ENCODE assay signal across 14 cellular contexts in the genomic region with DNA sequence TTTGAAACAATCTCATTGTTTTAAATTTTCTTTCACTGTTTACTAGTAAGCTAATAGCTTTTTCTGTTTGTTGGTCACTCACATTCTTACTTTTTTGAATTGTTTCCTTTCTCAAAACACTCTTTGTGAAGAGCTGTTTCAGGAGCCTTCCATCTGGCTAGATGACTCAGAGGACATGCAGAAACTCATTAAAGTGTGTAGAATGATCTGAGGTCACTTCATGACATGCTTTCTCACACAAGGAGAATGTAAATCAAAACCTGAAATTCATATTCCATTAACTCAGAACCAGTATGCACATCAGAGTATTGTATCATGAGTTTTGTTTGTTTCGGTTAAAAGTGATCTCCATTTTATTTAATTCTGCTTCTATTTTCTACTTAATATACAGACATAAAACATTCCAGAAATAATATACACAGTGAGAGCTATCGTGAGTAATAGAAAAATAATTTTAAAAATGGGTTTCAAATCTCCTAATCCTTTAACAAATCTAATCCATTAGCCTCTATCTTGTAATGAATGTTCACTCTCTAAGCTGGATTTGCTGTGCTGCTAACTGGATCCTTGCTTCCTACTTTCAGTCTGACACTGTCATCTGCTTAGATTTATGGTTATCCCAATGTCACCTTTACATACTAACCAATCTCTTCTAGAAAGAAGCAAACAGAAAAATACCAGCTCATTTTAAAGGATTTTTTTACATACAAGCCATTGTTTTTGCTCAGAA.
DNase-seq lines count a peak whose midpoint lies in the region; ATAC-seq and TF ChIP-seq lines count a peak whose summit lies in the region.
"Had no signal": no experiment of that assay in that cellular context is flagged by ENCODE, and none has a peak within 500 bp of the region (broad histone marks: within the 10 kb centered on the region; RNA-seq: fewer than 3 reads in every experiment).

No MANE protein-coding gene starts in this region.

- TF ChIP-seq CTCF in foreskin fibroblast (IDR thresholded peaks at IDR 0.05; ENCODE audit: low read depth, low read length) (no peak), upper lobe of right lung (IDR thresholded peaks at IDR 0.05) (no peak)

- H3K27me3 ChIP-seq in adipocyte (replicated peaks; ENCODE audit: control insufficient read depth, insufficient read depth, low read length) (no peaks in the 10 kb centered on the region), upper lobe of right lung (no peaks in the 10 kb centered on the region)

- H3K9me3 ChIP-seq in adipocyte (ENCODE audit: control insufficient read depth, low read length) (no peaks in the 10 kb centered on the region), upper lobe of right lung (no peaks in the 10 kb centered on the region)
- H3K9me3 ChIP-seq: prostate gland had no signal

- H3K36me3 ChIP-seq in adipocyte (ENCODE audit: control insufficient read depth, insufficient read depth, low read length, severe bottlenecking) (no peaks in the 10 kb centered on the region), upper lobe of right lung (no peaks in the 10 kb centered on the region)
- H3K36me3 ChIP-seq: prostate gland had no signal

- intact Hi-C loops in head of caudate nucleus (cut with DNase I) (no loop called here), upper lobe of right lung (cut with DNase I) (no loop called here)

- H3K9ac ChIP-seq in adipocyte (ENCODE audit: low read length): no peak overlapping the region

- H3K4me3 ChIP-seq in adipocyte (ENCODE audit: low read length) (no peak overlapping the region), foreskin fibroblast (ENCODE audit: low read depth in 1 of 2, low read length in 2 of 2) (no peak overlapping the region), upper lobe of right lung (no peak overlapping the region)
- H3K4me3 ChIP-seq: prostate gland had no signal

- ATAC-seq in GM21737 (IDR thresholded peaks at IDR 0.05; ENCODE audit: unreplicated experiment) (no peak), upper lobe of right lung (no peak)
- ATAC-seq: left ventricle myocardium superior had no signal

- H3K4me1 ChIP-seq in adipocyte (ENCODE audit: control insufficient read depth, insufficient read depth, low read length) (peaks cover 7% of the 10 kb centered on the region), upper lobe of right lung (no peaks in the 10 kb centered on the region)
- H3K4me1 ChIP-seq: prostate gland had no signal

- DNase-seq in A172 (ENCODE audit: low spot score): peak; percentile 66
- peak; percentile 27 for DNase-seq in H4 (ENCODE audit: low spot score)
- peak; percentile 75 for DNase-seq in adipocyte (ENCODE audit: low read depth)
- peak; percentile 84 to 85 for DNase-seq in foreskin fibroblast
- no peak for DNase-seq in head of caudate nucleus
- DNase-seq in upper lobe of right lung: no peak
- no peak for DNase-seq in NCI-H2227 treated with DMSO at 0.1 percent for 48 hours (lab: John Stamatoyannopoulos, UW)
- DNase-seq: activated CD4-positive, alpha-beta T cell treated with anti-CD3 and anti-CD28 coated beads, Interleukin-2, amount 50 U/mL, for 1 hour; activated naive CD4-positive, alpha-beta T cell treated with anti-CD3 and anti-CD28 coated beads for 36 hours; H7; left ventricle myocardium superior; NCI-H526 had no signal

- no peak overlapping the region for H3K27ac ChIP-seq in upper lobe of right lung
- H3K27ac ChIP-seq: prostate gland had no signal

Comparison
In these comparisons a context has a peak if more than half of its experiments do, and no peak if none do; other contexts are left out.
1. DNase-seq: peak in A172 (single experiment), H4 (single experiment), adipocyte (single experiment) and foreskin fibroblast (2 of 2); none in head of caudate nucleus (0 of 42), upper lobe of right lung (single experiment) and NCI-H2227 treated with DMSO at 0.1 percent for 48 hours (single experiment).